Comparison of ENCODE assay signal across 8 cellular contexts in genomic region chr2:24083567-24084385, GRCh38. TPM values are rescaled to one million over a fixed set of nuclear protein-coding genes. Genes with fewer than 3 reads are reported as not detected.
DNase-seq lines count a peak whose midpoint lies in the region; ATAC-seq lines count a peak whose summit lies in the region.

No MANE protein-coding gene starts in this region.

- DNase-seq in ELF-1 (ENCODE audit: low read depth, low spot score) (peak; percentile 94), NCI-H748 (lab: John Stamatoyannopoulos, UW; ENCODE audit: unreplicated experiment) (peak; percentile 90), right cardiac atrium (peak in 2 of 3 donors; percentile 86 to 88), retina (peak; percentile 92)
- DNase-seq in activated effector memory CD4-positive, alpha-beta T cell treated with Interleukin-2 at 50 U/mL for 16 hours = no peak

- H3K4me3 ChIP-seq in right cardiac atrium (ENCODE audit: low read length) = peak overlapping the region; percentile 64

- no peaks in the 10 kb centered on the region for H3K27me3 ChIP-seq in right cardiac atrium (ENCODE audit: control insufficient read depth, insufficient read depth)

- H3K4me1 ChIP-seq in right cardiac atrium (ENCODE audit: control insufficient read depth, insufficient read depth, low read length) = no peaks in the 10 kb centered on the region

- peak overlapping the region; percentile 30 for H3K27ac ChIP-seq in adipose tissue (ENCODE audit: low read depth, low read length)
- H3K27ac ChIP-seq in right cardiac atrium (ENCODE audit: low read length) = peak overlapping the region; percentile 99

- ATAC-seq in GM19463 (IDR thresholded peaks at IDR 0.05; ENCODE audit: unreplicated experiment) (peak; percentile 74), HG03521 (IDR thresholded peaks at IDR 0.05; ENCODE audit: unreplicated experiment) (peak; percentile 61), right cardiac atrium (peak; percentile 72 to 77)

- intact Hi-C loops in right cardiac atrium (cut with DNase I) = loop anchor here in 2 of 4 donors (10.0 kb wide), 1 partner anchor 159 kb away; the partner anchor contains the start of gene ATAD2B (in 2 of the 2)

- 5 to 9% (median 8%) methylated on average over 30 of the region's 30 CpGs for WGBS in adipose tissue, 3 donors
- 7% methylated on average over 30 of the region's 30 CpGs for WGBS in right cardiac atrium

- no peaks in the 10 kb centered on the region for H3K9me3 ChIP-seq in right cardiac atrium (ENCODE audit: control insufficient read depth, low read length)

RNA-seq across cellular contexts. Expression of gene TP53I3, which starts 0.9 kb away (rescaled TPM):
- 10 to 100 TPM; 14.6 to 50.4 (median 33.0) TPM for polyA plus RNA-seq in adipose tissue
- 1 to 10 TPM; 6.0 to 9.7 (median 7.3) TPM for total RNA-seq in right cardiac atrium
- 13.1 TPM for polyA plus RNA-seq in right cardiac atrium

RNA-seq across cellular contexts. Expression of gene SF3B6, which starts 7.7 kb away (rescaled TPM):
- 100 to 1,000 TPM in 1 of 3 donors, 10 to 100 TPM in 2; 57.6 to 137 (median 86.0) TPM for polyA plus RNA-seq in adipose tissue
- 10 to 100 TPM; 54.7 to 59.2 (median 58.3) TPM for total RNA-seq in right cardiac atrium
- 101 TPM for polyA plus RNA-seq in right cardiac atrium

RNA-seq across cellular contexts. Expression of gene FKBP1B, which starts 34.2 kb away (rescaled TPM):
- 1 to 10 TPM; 6.7 to 8.2 (median 7.9) TPM for polyA plus RNA-seq in adipose tissue
- total RNA-seq in right cardiac atrium = 1 to 10 TPM; 2.7 to 5.1 (median 4.2) TPM
- polyA plus RNA-seq in right cardiac atrium = 4.3 TPM

RNA-seq across cellular contexts. Expression of gene WDCP, which starts 36.6 kb away (rescaled TPM):
- polyA plus RNA-seq in adipose tissue (1 to 10 TPM; 1.9 to 2.0 (median 1.9) TPM), right cardiac atrium (2.1 TPM)
- total RNA-seq in right cardiac atrium = 1 to 10 TPM; 5.5 to 7.3 (median 6.2) TPM

RNA-seq across cellular contexts. Expression of gene PFN4, which starts 39.4 kb away (rescaled TPM):
- polyA plus RNA-seq in adipose tissue (under 1 TPM; 0.31 to 0.79 (median 0.46) TPM), right cardiac atrium (2.8 TPM)
- total RNA-seq in right cardiac atrium = 1 to 10 TPM in 2 of 4 donors, under 1 TPM in 1, not detected in 1; 0.83 to 1.7 (median 1.3) TPM
